Comparison of ENCODE assay signal across 26 cellular contexts in genomic region chr1:205047764-205048231, GRCh38. TPM values are rescaled to one million over a fixed set of nuclear protein-coding genes. Genes with fewer than 3 reads are reported as not detected.
"Had no signal": no experiment of that assay in that cellular context is flagged by ENCODE, and none has a peak within 500 bp of the region (broad histone marks: within the 10 kb centered on the region; RNA-seq: fewer than 3 reads in every experiment).

No MANE protein-coding gene starts in this region.

- H3K9me3 ChIP-seq: breast epithelium, esophagus squamous epithelium, ovary, prostate gland, thoracic aorta, uterus had no signal

- H3K36me3 ChIP-seq: breast epithelium, esophagus squamous epithelium, ovary, prostate gland, thoracic aorta, uterus had no signal

- H3K27ac ChIP-seq: breast epithelium, epithelial cell of prostate, esophagus squamous epithelium, ovary, prostate gland, thoracic aorta, uterus had no signal

- H3K4me3 ChIP-seq: breast epithelium, esophagus squamous epithelium, ovary, prostate gland, smooth muscle cell, thoracic aorta, uterus had no signal

- H3K4me1 ChIP-seq: breast epithelium, prostate gland had no signal

- DNase-seq: activated CD4-positive, alpha-beta T cell treated with anti-CD3 and anti-CD28 coated beads for 36 hours; activated CD4-positive, alpha-beta T cell treated with anti-CD3 and anti-CD28 coated beads, Interleukin-2, amount 50 U/mL, for 48 hours; activated CD4-positive, CD25-positive, alpha-beta regulatory T cell; activated CD8-positive, alpha-beta memory T cell treated with anti-CD3 and anti-CD28 coated beads for 24 hours; activated gamma-delta T cell treated with Interleukin-2 at 50 U/mL for 16 hours; activated naive CD4-positive, alpha-beta T cell treated with anti-CD3 and anti-CD28 coated beads, Interleukin-2, amount 50 U/mL, for 16 hours; activated T-cell treated with anti-CD3 and anti-CD28 coated beads, Interleukin-2, amount 50 U/mL, for 24 hours; amniotic stem cell; dermis blood vessel endothelial cell; effector CD8-positive, alpha-beta T cell; esophagus squamous epithelium; foreskin melanocyte; left colon; naive thymus-derived CD4-positive, alpha-beta T cell; ovary; stimulated activated CD4-positive, alpha-beta T cell treated with anti-CD3 and anti-CD28 coated beads, Interleukin-1b, Interleukin-23, amount 100 ng/mL, for 48 hours; stimulated activated naive CD4-positive, alpha-beta T cell; trophoblast cell; uterus had no signal

- H3K4me2 ChIP-seq: smooth muscle cell had no signal

- H3K27me3 ChIP-seq: ovary, uterus had no signal

RNA-seq across cellular contexts. Expression of gene CNTN2, which starts 4.8 kb away (rescaled TPM):
- total RNA-seq: activated CD4-positive, alpha-beta T cell treated with anti-CD3 and anti-CD28 coated beads for 36 hours; breast epithelium; dermis blood vessel endothelial cell; naive thymus-derived CD4-positive, alpha-beta T cell; smooth muscle cell; T-helper 1 cell treated with Interleukin-12 subunit alpha and Interleukin-12 subunit beta and Interleukin-4 antibody, amounts not matched to agents 30 ng/mL and 1 ng/mL, for 36 hours had no signal
- polyA plus RNA-seq: keratinocyte; naive thymus-derived CD4-positive, alpha-beta T cell; smooth muscle cell had no signal
